In genomic region chr6:170298688-170299087, GRCh38 we compare ENCODE assay signal across 1 cellular context.
TF ChIP-seq lines count a peak whose summit lies in the region.

No MANE protein-coding gene starts in this region.

TF ChIP-seq in GM12878, 131 proteins besides CTCF, POLR2A, EP300 and RAD21:
- TF ChIP-seq, protein P1, sequence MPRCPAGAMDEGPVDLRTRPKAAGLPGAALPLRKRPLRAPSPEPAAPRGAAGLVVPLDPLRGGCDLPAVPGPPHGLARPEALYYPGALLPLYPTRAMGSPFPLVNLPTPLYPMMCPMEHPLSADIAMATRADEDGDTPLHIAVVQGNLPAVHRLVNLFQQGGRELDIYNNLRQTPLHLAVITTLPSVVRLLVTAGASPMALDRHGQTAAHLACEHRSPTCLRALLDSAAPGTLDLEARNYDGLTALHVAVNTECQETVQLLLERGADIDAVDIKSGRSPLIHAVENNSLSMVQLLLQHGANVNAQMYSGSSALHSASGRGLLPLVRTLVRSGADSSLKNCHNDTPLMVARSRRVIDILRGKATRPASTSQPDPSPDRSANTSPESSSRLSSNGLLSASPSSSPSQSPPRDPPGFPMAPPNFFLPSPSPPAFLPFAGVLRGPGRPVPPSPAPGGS (IDR thresholded peaks at IDR 0.05; ENCODE audit: borderline replicate concordance, insufficient read depth, low read depth, low read length, poor library complexity, severe bottlenecking) = no peak
- TF ChIP-seq PKNOX1 (IDR thresholded peaks at IDR 0.05) = 0 out of 2 replicates have a peak, but pooled peaks have one; percentile 16
